Comparison of ENCODE assay signal across 24 cellular contexts in genomic region chr7:143255564-143255963, GRCh38. TPM values are rescaled to one million over a fixed set of nuclear protein-coding genes. Genes with fewer than 3 reads are reported as not detected.
DNase-seq lines count a peak whose midpoint lies in the region; ATAC-seq, FAIRE-seq and TF ChIP-seq lines count a peak whose summit lies in the region.
"Had no signal": no experiment of that assay in that cellular context is flagged by ENCODE, and none has a peak within 500 bp of the region (broad histone marks: within the 10 kb centered on the region; RNA-seq: fewer than 3 reads in every experiment).

No MANE protein-coding gene starts in this region.

- no peak for DNase-seq in activated CD8-positive, alpha-beta memory T cell treated with anti-CD3 and anti-CD28 coated beads, Interleukin-2, amount 10 ng/mL, durations not matched to agents 7 days and 5 days
- no peak for DNase-seq in activated CD8-positive, alpha-beta memory T cell treated with anti-CD3 and anti-CD28 coated beads for 24 hours
- DNase-seq in NB4 (ENCODE audit: low read depth) (peak; percentile 63), NCI-H748 treated with DMSO at 0.1 percent for 48 hours (lab: John Stamatoyannopoulos, UW) (no peak), GM12891 (ENCODE audit: insufficient read length, low spot score) (no peak), occipital lobe (lab: John Stamatoyannopoulos, UW) (no peak)
- DNase-seq in activated T-helper 2 cell treated with anti-CD3 and anti-CD28 coated beads, Interferon-gamma antibody, Interleukin-2, Interleukin-4, amounts not matched to agents 10 μg/mL and 5 μg/mL and 100 μg/mL, durations not matched to agents 14 hours and 24 hours and 36 hours (ENCODE audit: low spot score), result no peak
- no peak for DNase-seq in naive thymus-derived CD4-positive, alpha-beta T cell
- DNase-seq: activated CD4-positive, alpha-beta T cell treated with anti-CD3 and anti-CD28 coated beads for 1 hour; activated naive CD4-positive, alpha-beta T cell treated with anti-CD3 and anti-CD28 coated beads, Interleukin-2, amount 50 U/mL, for 16 hours; DMS79 treated with DMSO at 0.1 percent for 48 hours; foreskin keratinocyte; IMR-90; NCI-H1694 treated with DMSO at 0.1 percent for 48 hours; NCI-H2227 treated with DMSO at 0.1 percent for 48 hours; spleen; stimulated activated CD4-positive, alpha-beta T cell treated with anti-CD3 and anti-CD28 coated beads, Interleukin-4, amount 100 ng/mL, for 4 hours; T-helper 9 cell had no signal

- intact Hi-C loops in activated T-helper 2 cell treated with anti-CD3 and anti-CD28 coated beads, Interferon-gamma antibody, Interleukin-2, Interleukin-4, amounts not matched to agents 10 μg/mL and 5 μg/mL and 100 μg/mL, durations not matched to agents 14 hours and 24 hours and 36 hours (cut with micrococcal nuclease), result no loop called here
- intact Hi-C loops in naive thymus-derived CD4-positive, alpha-beta T cell (cut with micrococcal nuclease), result no loop called here

- H3K27me3 Mint-ChIP-seq in activated CD8-positive, alpha-beta memory T cell treated with anti-CD3 and anti-CD28 coated beads, Interleukin-2, amount 10 ng/mL, durations not matched to agents 7 days and 5 days, result no peaks in the 10 kb centered on the region
- no peaks in the 10 kb centered on the region for H3K27me3 Mint-ChIP-seq in activated T-helper 2 cell treated with anti-CD3 and anti-CD28 coated beads, Interferon-gamma antibody, Interleukin-2, Interleukin-4, amounts not matched to agents 10 μg/mL and 5 μg/mL and 100 μg/mL, durations not matched to agents 14 hours and 24 hours and 36 hours (ENCODE audit: low read depth)
- H3K27me3 Mint-ChIP-seq in naive thymus-derived CD4-positive, alpha-beta T cell, result no peaks in the 10 kb centered on the region

- H3K27me3 ChIP-seq in naive thymus-derived CD4-positive, alpha-beta T cell (ENCODE audit: control insufficient read depth in 2 of 2, insufficient read depth in 2 of 2, low read length in 2 of 2), result no peaks in the 10 kb centered on the region
- H3K27me3 ChIP-seq: foreskin keratinocyte, SJSA1, spleen had no signal

- FAIRE-seq in GM12891 (lab: Jason Lieb, UNC), result no peak
- FAIRE-seq: A549, endothelial cell of umbilical vein had no signal

- H3K4me1 ChIP-seq in naive thymus-derived CD4-positive, alpha-beta T cell (ENCODE audit: control insufficient read depth in 2 of 2, insufficient read depth in 2 of 2, low read length in 2 of 2), result peaks cover 50 to 66% of the 10 kb centered on the region in 2 donors

- no peaks in the 10 kb centered on the region for H3K36me3 ChIP-seq in naive thymus-derived CD4-positive, alpha-beta T cell (ENCODE audit: control insufficient read depth in 2 of 3, insufficient read depth in 3 of 3, low read length in 3 of 3)
- H3K36me3 ChIP-seq: SJSA1, spleen had no signal

- H3K9me3 ChIP-seq in naive thymus-derived CD4-positive, alpha-beta T cell (ENCODE audit: control insufficient read depth in 2 of 3, low read length in 3 of 3), result peaks cover 0 to 10% (median 0%) of the 10 kb centered on the region in 3 experiments
- H3K9me3 ChIP-seq: A549, SJSA1, spleen had no signal

- POLR2A ChIA-PET in naive thymus-derived CD4-positive, alpha-beta T cell (lab: Charles Lee), result interaction anchor here (0.7 to 10.4 kb wide), 11 partner anchors 8 to 457 kb away, joined by 3 to 129 read pairs (median 5); partner anchors contain the start of genes CASP2 and GSTK1

- no peak for ATAC-seq in activated CD8-positive, alpha-beta memory T cell treated with anti-CD3 and anti-CD28 coated beads, Interleukin-2, amount 10 ng/mL, durations not matched to agents 7 days and 5 days
- no peak for ATAC-seq in naive thymus-derived CD4-positive, alpha-beta T cell

- H3K4me1 Mint-ChIP-seq in activated CD8-positive, alpha-beta memory T cell treated with anti-CD3 and anti-CD28 coated beads, Interleukin-2, amount 10 ng/mL, durations not matched to agents 7 days and 5 days, result peaks cover 76% of the 10 kb centered on the region
- peaks cover 61% of the 10 kb centered on the region for H3K4me1 Mint-ChIP-seq in activated T-helper 2 cell treated with anti-CD3 and anti-CD28 coated beads, Interferon-gamma antibody, Interleukin-2, Interleukin-4, amounts not matched to agents 10 μg/mL and 5 μg/mL and 100 μg/mL, durations not matched to agents 14 hours and 24 hours and 36 hours (ENCODE audit: low read depth)
- peaks cover 46 to 97% (median 90%) of the 10 kb centered on the region in 7 donors for H3K4me1 Mint-ChIP-seq in naive thymus-derived CD4-positive, alpha-beta T cell

- H3K9me3 Mint-ChIP-seq in activated CD8-positive, alpha-beta memory T cell treated with anti-CD3 and anti-CD28 coated beads, Interleukin-2, amount 10 ng/mL, durations not matched to agents 7 days and 5 days (ENCODE audit: low read depth), result peaks cover 11% of the 10 kb centered on the region
- peaks cover 31% of the 10 kb centered on the region for H3K9me3 Mint-ChIP-seq in activated T-helper 2 cell treated with anti-CD3 and anti-CD28 coated beads, Interferon-gamma antibody, Interleukin-2, Interleukin-4, amounts not matched to agents 10 μg/mL and 5 μg/mL and 100 μg/mL, durations not matched to agents 14 hours and 24 hours and 36 hours
- H3K9me3 Mint-ChIP-seq in naive thymus-derived CD4-positive, alpha-beta T cell, result peaks cover 3 to 37% (median 21%) of the 10 kb centered on the region in 11 donors

- no peak overlapping the region for H3K4me3 Mint-ChIP-seq in activated CD8-positive, alpha-beta memory T cell treated with anti-CD3 and anti-CD28 coated beads, Interleukin-2, amount 10 ng/mL, durations not matched to agents 7 days and 5 days
- no peak overlapping the region for H3K4me3 Mint-ChIP-seq in activated T-helper 2 cell treated with anti-CD3 and anti-CD28 coated beads, Interferon-gamma antibody, Interleukin-2, Interleukin-4, amounts not matched to agents 10 μg/mL and 5 μg/mL and 100 μg/mL, durations not matched to agents 14 hours and 24 hours and 36 hours (ENCODE audit: low read depth)
- H3K4me3 Mint-ChIP-seq in naive thymus-derived CD4-positive, alpha-beta T cell, result peak overlapping the region in 6 of 10 donors; percentile 6 to 75 (median 50)
- H3K4me3 Mint-ChIP-seq: CD14-positive monocyte had no signal

- no peak overlapping the region for H3K27ac ChIP-seq in naive thymus-derived CD4-positive, alpha-beta T cell (ENCODE audit: low read depth, low read length)
- H3K27ac ChIP-seq: A549, foreskin keratinocyte, SJSA1 had no signal

- no peak for TF ChIP-seq CTCF in NB4 (IDR thresholded peaks at IDR 0.05; ENCODE audit: low read depth, low read length)

- peak overlapping the region; percentile 66 for H3K27ac Mint-ChIP-seq in activated CD8-positive, alpha-beta memory T cell treated with anti-CD3 and anti-CD28 coated beads, Interleukin-2, amount 10 ng/mL, durations not matched to agents 7 days and 5 days
- H3K27ac Mint-ChIP-seq in activated T-helper 2 cell treated with anti-CD3 and anti-CD28 coated beads, Interferon-gamma antibody, Interleukin-2, Interleukin-4, amounts not matched to agents 10 μg/mL and 5 μg/mL and 100 μg/mL, durations not matched to agents 14 hours and 24 hours and 36 hours, result peak overlapping the region; percentile 81
- peak overlapping the region in 8 of 9 donors; percentile 38 to 78 (median 59) for H3K27ac Mint-ChIP-seq in naive thymus-derived CD4-positive, alpha-beta T cell
- H3K27ac Mint-ChIP-seq: CD14-positive monocyte had no signal

- H3K36me3 Mint-ChIP-seq in activated CD8-positive, alpha-beta memory T cell treated with anti-CD3 and anti-CD28 coated beads, Interleukin-2, amount 10 ng/mL, durations not matched to agents 7 days and 5 days, result peaks cover 28% of the 10 kb centered on the region
- H3K36me3 Mint-ChIP-seq in activated T-helper 2 cell treated with anti-CD3 and anti-CD28 coated beads, Interferon-gamma antibody, Interleukin-2, Interleukin-4, amounts not matched to agents 10 μg/mL and 5 μg/mL and 100 μg/mL, durations not matched to agents 14 hours and 24 hours and 36 hours (ENCODE audit: low read depth), result peaks cover 30% of the 10 kb centered on the region
- H3K36me3 Mint-ChIP-seq in naive thymus-derived CD4-positive, alpha-beta T cell, result peaks cover 10 to 36% (median 17%) of the 10 kb centered on the region in 5 donors
- H3K36me3 Mint-ChIP-seq: CD14-positive monocyte had no signal

- CTCF ChIA-PET in activated CD8-positive, alpha-beta memory T cell treated with anti-CD3 and anti-CD28 coated beads, Interleukin-2, amount 10 ng/mL, durations not matched to agents 7 days and 5 days (lab: Charles Lee), result interaction anchor here (0.7 to 7.5 kb wide), 12 partner anchors 9 to 120 kb away, joined by 3 to 68 read pairs (median 4); partner anchors contain the start of genes CASP2 and CLCN1
- CTCF ChIA-PET in naive thymus-derived CD4-positive, alpha-beta T cell (lab: Charles Lee), result interaction anchor here (0.8 to 9.1 kb wide), 7 partner anchors 10 to 125 kb away, joined by 3 to 72 read pairs (median 4); no protein-coding TSS in a partner anchor

- no peak for TF ChIP-seq POLR2A in NB4 (IDR thresholded peaks at IDR 0.05; ENCODE audit: extremely low read depth, insufficient read length)
- TF ChIP-seq POLR2A in GM12891 (IDR thresholded peaks at IDR 0.05; ENCODE audit: low read depth, low read length), result no peak

- no peak overlapping the region for H3K4me3 ChIP-seq in NB4 (ENCODE audit: low read depth, low read length)
- H3K4me3 ChIP-seq in naive thymus-derived CD4-positive, alpha-beta T cell (ENCODE audit: low read length), result no peak overlapping the region
- H3K4me3 ChIP-seq: A549, SJSA1, spleen had no signal

RNA-seq across cellular contexts. Expression of gene GSTK1, which starts 7.7 kb away (rescaled TPM):
- total RNA-seq in activated CD8-positive, alpha-beta memory T cell treated with anti-CD3 and anti-CD28 coated beads, Interleukin-2, amount 10 ng/mL, durations not matched to agents 7 days and 5 days, result 100 to 1,000 TPM; 335 to 436 TPM
- total RNA-seq in activated T-helper 2 cell treated with anti-CD3 and anti-CD28 coated beads, Interferon-gamma antibody, Interleukin-2, Interleukin-4, amounts not matched to agents 10 μg/mL and 5 μg/mL and 100 μg/mL, durations not matched to agents 14 hours and 24 hours and 36 hours, result 166 and 168 TPM in 2 replicates
- 100 to 1,000 TPM; 253 to 385 (median 311) TPM for total RNA-seq in naive thymus-derived CD4-positive, alpha-beta T cell
- polyA plus RNA-seq in naive thymus-derived CD4-positive, alpha-beta T cell, result 100 to 1,000 TPM; 398 to 470 TPM
- polyA plus RNA-seq in GM12891 (2012; ENCODE audit: low read depth, missing spikeins), result 94.8 TPM
- total RNA-seq in occipital lobe, result 36.0 TPM

RNA-seq across cellular contexts. Expression of gene TMEM139, which starts 29.2 kb away (rescaled TPM):
- 1 to 10 TPM in 1 of 2 experiments, under 1 TPM in 1; 0.41 to 1.7 TPM for total RNA-seq in activated CD8-positive, alpha-beta memory T cell treated with anti-CD3 and anti-CD28 coated beads, Interleukin-2, amount 10 ng/mL, durations not matched to agents 7 days and 5 days
- total RNA-seq in activated T-helper 2 cell treated with anti-CD3 and anti-CD28 coated beads, Interferon-gamma antibody, Interleukin-2, Interleukin-4, amounts not matched to agents 10 μg/mL and 5 μg/mL and 100 μg/mL, durations not matched to agents 14 hours and 24 hours and 36 hours, result 0.75 and 1.1 TPM in 2 replicates
- under 1 TPM in 4 of 5 experiments, not detected in 1; 0.32 to 0.62 (median 0.51) TPM for total RNA-seq in naive thymus-derived CD4-positive, alpha-beta T cell
- under 1 TPM; 0.46 TPM for polyA plus RNA-seq in naive thymus-derived CD4-positive, alpha-beta T cell
- 0.13 TPM for polyA plus RNA-seq in GM12891 (2012; ENCODE audit: low read depth, missing spikeins)
- total RNA-seq in occipital lobe, result 0.31 TPM
- total RNA-seq: endothelial cell of umbilical vein, IMR-90, SJSA1 had no signal
- polyA plus RNA-seq: CD14-positive monocyte had no signal

RNA-seq across cellular contexts. Expression of gene CASP2, which starts 32.6 kb away (rescaled TPM):
- 100 to 1,000 TPM; 117 to 129 TPM for total RNA-seq in activated CD8-positive, alpha-beta memory T cell treated with anti-CD3 and anti-CD28 coated beads, Interleukin-2, amount 10 ng/mL, durations not matched to agents 7 days and 5 days
- total RNA-seq in activated T-helper 2 cell treated with anti-CD3 and anti-CD28 coated beads, Interferon-gamma antibody, Interleukin-2, Interleukin-4, amounts not matched to agents 10 μg/mL and 5 μg/mL and 100 μg/mL, durations not matched to agents 14 hours and 24 hours and 36 hours, result 116 and 122 TPM in 2 replicates
- total RNA-seq in naive thymus-derived CD4-positive, alpha-beta T cell, result 10 to 100 TPM; 29.6 to 97.7 (median 69.1) TPM
- 10 to 100 TPM; 14.4 to 24.4 TPM for polyA plus RNA-seq in naive thymus-derived CD4-positive, alpha-beta T cell
- polyA plus RNA-seq in GM12891 (2012; ENCODE audit: low read depth, missing spikeins), result 12.6 TPM
- total RNA-seq in occipital lobe, result 20.7 TPM

RNA-seq across cellular contexts. Expression of gene TAS2R40, which starts 33.7 kb away (rescaled TPM):
- total RNA-seq in activated CD8-positive, alpha-beta memory T cell treated with anti-CD3 and anti-CD28 coated beads, Interleukin-2, amount 10 ng/mL, durations not matched to agents 7 days and 5 days, result not detected
- not detected in 2 replicates for total RNA-seq in activated T-helper 2 cell treated with anti-CD3 and anti-CD28 coated beads, Interferon-gamma antibody, Interleukin-2, Interleukin-4, amounts not matched to agents 10 μg/mL and 5 μg/mL and 100 μg/mL, durations not matched to agents 14 hours and 24 hours and 36 hours
- total RNA-seq in naive thymus-derived CD4-positive, alpha-beta T cell, result not detected
- polyA plus RNA-seq in naive thymus-derived CD4-positive, alpha-beta T cell, result not detected
- not detected for polyA plus RNA-seq in GM12891 (2012; ENCODE audit: low read depth, missing spikeins)
- not detected for total RNA-seq in occipital lobe
- total RNA-seq: endothelial cell of umbilical vein, foreskin keratinocyte, IMR-90, renal cortical epithelial cell, SJSA1, spleen, urinary bladder had no signal
- polyA plus RNA-seq: A549, endothelial cell of umbilical vein, foreskin keratinocyte, IMR-90, spleen, urinary bladder had no signal

Comparison
In these comparisons a context has a peak if more than half of its experiments do, and no peak if none do; other contexts are left out.
1. H3K4me3 Mint-ChIP-seq: peak in naive thymus-derived CD4-positive, alpha-beta T cell (6 of 10); none in activated CD8-positive, alpha-beta memory T cell treated with anti-CD3 and anti-CD28 coated beads, Interleukin-2, amount 10 ng/mL, durations not matched to agents 7 days and 5 days (single experiment) and activated T-helper 2 cell treated with anti-CD3 and anti-CD28 coated beads, Interferon-gamma antibody, Interleukin-2, Interleukin-4, amounts not matched to agents 10 μg/mL and 5 μg/mL and 100 μg/mL, durations not matched to agents 14 hours and 24 hours and 36 hours (single experiment).
2. Peak in every context shown above with its lines, with median percentiles within 50 percentile points of each other: H3K27ac Mint-ChIP-seq.